In genomic region chr5:45623855-45624254, GRCh38 we compare ENCODE assay signal across 20 cellular contexts.
"Had no signal": no experiment of that assay in that cellular context is flagged by ENCODE, and none has a peak within 500 bp of the region (broad histone marks: within the 10 kb centered on the region; RNA-seq: fewer than 3 reads in every experiment).

No MANE protein-coding gene starts in this region.

- ATAC-seq: activated CD4-positive, CD25-positive, alpha-beta regulatory T cell treated with anti-CD3 and anti-CD28 coated beads, Interleukin-2, amount 50 U/mL, for 24 hours; activated CD8-positive, alpha-beta T cell treated with anti-CD3 and anti-CD28 coated beads for 36 hours; activated T-cell treated with anti-CD3 and anti-CD28 coated beads, Interleukin-2, amount 50 U/mL, for 72 hours; T-cell had no signal

- H3K27me3 Mint-ChIP-seq: activated CD8-positive, alpha-beta T cell treated with anti-CD3 and anti-CD28 coated beads for 36 hours; activated naive CD4-positive, alpha-beta T cell treated with anti-CD3 and anti-CD28 coated beads, Interleukin-2, amount 50 U/mL, for 24 hours; IgD-negative memory B cell; T-cell had no signal

- DNase-seq: activated CD4-positive, alpha-beta T cell treated with anti-CD3 and anti-CD28 coated beads for 4 hours; activated CD8-positive, alpha-beta memory T cell treated with anti-CD3 and anti-CD28 coated beads, Interleukin-2, amount 50 U/mL, for 4 hours; activated CD8-positive, alpha-beta T cell treated with anti-CD3 and anti-CD28 coated beads for 36 hours; activated T-cell treated with anti-CD3 and anti-CD28 coated beads, Interleukin-2, amount 50 U/mL, for 72 hours; aorta; KG1; MV-4-11; NCI-H1092 treated with DMSO at 0.1 percent for 48 hours; NCI-H1417 treated with DMSO at 0.1 percent for 48 hours; NCI-H1694; NCI-H2081; NCI-H446; NCI-H524; T-cell; T-helper 2 cell; T1000 had no signal

- H3K4me1 Mint-ChIP-seq: activated naive CD4-positive, alpha-beta T cell treated with anti-CD3 and anti-CD28 coated beads, Interleukin-2, amount 50 U/mL, for 24 hours; IgD-negative memory B cell; T-cell had no signal

- H3K27ac ChIP-seq: SK-N-MC had no signal

- H3K27ac Mint-ChIP-seq: activated CD8-positive, alpha-beta T cell treated with anti-CD3 and anti-CD28 coated beads for 36 hours; activated naive CD4-positive, alpha-beta T cell treated with anti-CD3 and anti-CD28 coated beads, Interleukin-2, amount 50 U/mL, for 24 hours; activated T-cell treated with anti-CD3 and anti-CD28 coated beads, Interleukin-2, amount 50 U/mL, for 72 hours; IgD-negative memory B cell; T-cell had no signal

- H3K36me3 Mint-ChIP-seq: activated naive CD4-positive, alpha-beta T cell treated with anti-CD3 and anti-CD28 coated beads, Interleukin-2, amount 50 U/mL, for 24 hours; IgD-negative memory B cell; T-cell had no signal

- H3K4me3 Mint-ChIP-seq: activated CD8-positive, alpha-beta T cell treated with anti-CD3 and anti-CD28 coated beads for 36 hours; activated naive CD4-positive, alpha-beta T cell treated with anti-CD3 and anti-CD28 coated beads, Interleukin-2, amount 50 U/mL, for 24 hours; activated T-cell treated with anti-CD3 and anti-CD28 coated beads, Interleukin-2, amount 50 U/mL, for 72 hours; IgD-negative memory B cell; T-cell had no signal

- H3K4me3 ChIP-seq: SK-N-MC had no signal
